Comparison of ENCODE assay signal across 13 cellular contexts in the genomic region with DNA sequence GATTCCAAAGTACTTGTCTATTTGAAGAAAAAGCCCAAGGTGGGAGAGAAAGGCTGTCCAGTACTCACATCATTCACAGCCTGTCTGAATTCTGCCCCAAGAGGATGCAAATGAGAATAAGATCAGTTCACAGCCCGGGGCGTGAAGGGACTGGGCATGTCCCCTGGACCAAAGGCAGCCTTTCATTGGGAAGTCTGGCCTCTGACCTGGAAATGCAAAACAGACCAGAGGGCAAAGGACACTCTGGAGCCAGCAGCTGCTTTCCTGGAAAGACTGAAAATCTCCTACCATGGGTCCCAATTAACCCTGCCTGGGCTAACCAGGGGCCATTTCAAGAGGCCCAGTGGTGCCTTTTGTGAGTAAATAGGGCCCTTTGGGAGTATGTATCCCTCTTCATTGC.
"Had no signal": no experiment of that assay in that cellular context is flagged by ENCODE, and none has a peak within 500 bp of the region (broad histone marks: within the 10 kb centered on the region; RNA-seq: fewer than 3 reads in every experiment).

No MANE protein-coding gene starts in this region.

- H3K4me3 ChIP-seq: dorsolateral prefrontal cortex, esophagus squamous epithelium, skin epidermis, tibial nerve had no signal

- H3K4me1 ChIP-seq: esophagus squamous epithelium had no signal

- ATAC-seq: natural killer cell treated with Interleukin-12 subunit alpha and Interleukin-12 subunit beta and Interleukin-15 and Interleukin-18, amount 100 ng/mL, for 72 hours; stimulated activated effector memory CD8-positive, alpha-beta T cell treated with anti-CD3 and anti-CD28 coated beads, Interleukin-12 subunit alpha, Interleukin-12 subunit beta, amount 100 ng/mL, for 72 hours had no signal

- H3K4me3 Mint-ChIP-seq: activated CD4-positive, alpha-beta memory T cell treated with anti-CD3 and anti-CD28 coated beads, Interleukin-2, amount 10 ng/mL, durations not matched to agents 7 days and 5 days; activated naive CD8-positive, alpha-beta T cell treated with anti-CD3 and anti-CD28 coated beads for 36 hours; immature natural killer cell; natural killer cell treated with Interleukin-12 subunit alpha and Interleukin-12 subunit beta and Interleukin-15 and Interleukin-18, amount 100 ng/mL, for 72 hours; stimulated activated effector memory CD8-positive, alpha-beta T cell treated with anti-CD3 and anti-CD28 coated beads, Interleukin-12 subunit alpha, Interleukin-12 subunit beta, amount 100 ng/mL, for 72 hours had no signal

- H3K9me3 Mint-ChIP-seq: activated CD4-positive, alpha-beta memory T cell treated with anti-CD3 and anti-CD28 coated beads, Interleukin-2, amount 10 ng/mL, durations not matched to agents 7 days and 5 days; activated naive CD8-positive, alpha-beta T cell treated with anti-CD3 and anti-CD28 coated beads for 36 hours; natural killer cell treated with Interleukin-12 subunit alpha and Interleukin-12 subunit beta and Interleukin-15 and Interleukin-18, amount 100 ng/mL, for 72 hours; stimulated activated effector memory CD8-positive, alpha-beta T cell treated with anti-CD3 and anti-CD28 coated beads, Interleukin-12 subunit alpha, Interleukin-12 subunit beta, amount 100 ng/mL, for 72 hours had no signal

- H3K36me3 ChIP-seq: brain microvascular endothelial cell, esophagus squamous epithelium, tibial nerve had no signal

- H3K4me1 Mint-ChIP-seq: activated CD4-positive, alpha-beta memory T cell treated with anti-CD3 and anti-CD28 coated beads, Interleukin-2, amount 10 ng/mL, durations not matched to agents 7 days and 5 days; activated naive CD8-positive, alpha-beta T cell treated with anti-CD3 and anti-CD28 coated beads for 36 hours; immature natural killer cell; stimulated activated effector memory CD8-positive, alpha-beta T cell treated with anti-CD3 and anti-CD28 coated beads, Interleukin-12 subunit alpha, Interleukin-12 subunit beta, amount 100 ng/mL, for 72 hours had no signal

- H3K27ac Mint-ChIP-seq: activated CD4-positive, alpha-beta memory T cell treated with anti-CD3 and anti-CD28 coated beads, Interleukin-2, amount 10 ng/mL, durations not matched to agents 7 days and 5 days; activated naive CD8-positive, alpha-beta T cell treated with anti-CD3 and anti-CD28 coated beads for 36 hours; immature natural killer cell; natural killer cell treated with Interleukin-12 subunit alpha and Interleukin-12 subunit beta and Interleukin-15 and Interleukin-18, amount 100 ng/mL, for 72 hours; stimulated activated effector memory CD8-positive, alpha-beta T cell treated with anti-CD3 and anti-CD28 coated beads, Interleukin-12 subunit alpha, Interleukin-12 subunit beta, amount 100 ng/mL, for 72 hours had no signal

- H3K27me3 ChIP-seq: brain microvascular endothelial cell, dorsolateral prefrontal cortex, tibial nerve had no signal

- H3K36me3 Mint-ChIP-seq: activated naive CD8-positive, alpha-beta T cell treated with anti-CD3 and anti-CD28 coated beads for 36 hours; natural killer cell treated with Interleukin-12 subunit alpha and Interleukin-12 subunit beta and Interleukin-15 and Interleukin-18, amount 100 ng/mL, for 72 hours; stimulated activated effector memory CD8-positive, alpha-beta T cell treated with anti-CD3 and anti-CD28 coated beads, Interleukin-12 subunit alpha, Interleukin-12 subunit beta, amount 100 ng/mL, for 72 hours had no signal

- H3K9me3 ChIP-seq: esophagus squamous epithelium, tibial nerve had no signal

- DNase-seq: activated CD4-positive, alpha-beta memory T cell treated with anti-CD3 and anti-CD28 coated beads, Interleukin-2, amount 10 ng/mL, durations not matched to agents 7 days and 5 days; activated gamma-delta T cell treated with Interleukin-2 at 50 U/mL for 16 hours; activated naive CD8-positive, alpha-beta T cell treated with anti-CD3 and anti-CD28 coated beads for 36 hours; activated T-cell treated with anti-CD3 and anti-CD28 coated beads, Interleukin-2, amount 50 U/mL, for 48 hours; brain microvascular endothelial cell; dorsolateral prefrontal cortex; esophagus squamous epithelium; foreskin fibroblast; immature natural killer cell had no signal
